In the genomic region with DNA sequence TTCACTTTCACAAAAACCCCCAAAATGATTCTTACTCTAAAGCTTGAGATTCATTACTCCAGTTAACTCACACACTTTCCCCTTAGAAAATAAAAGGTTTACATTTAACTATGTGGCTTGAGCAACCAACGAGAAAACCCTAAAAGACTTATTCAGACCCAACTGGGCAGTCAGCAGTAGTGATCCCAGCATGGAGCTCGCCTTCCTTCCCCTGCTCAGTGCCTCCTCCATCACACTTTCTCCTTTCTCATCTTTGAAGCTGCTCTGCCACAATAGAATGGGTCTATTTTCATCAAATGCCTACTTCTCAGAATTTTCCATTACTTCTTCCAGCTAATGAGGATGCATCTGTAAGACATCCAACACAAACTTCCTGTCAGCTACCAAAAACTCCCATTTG, we compare ENCODE assay signal across 19 cellular contexts. TPM values are rescaled to one million over a fixed set of nuclear protein-coding genes. Genes with fewer than 3 reads are reported as not detected.
"Had no signal": no experiment of that assay in that cellular context is flagged by ENCODE, and none has a peak within 500 bp of the region (broad histone marks: within the 10 kb centered on the region; RNA-seq: fewer than 3 reads in every experiment).

No MANE protein-coding gene starts in this region.

- H3K4me3 ChIP-seq: gastroesophageal sphincter, left lung, lung, sigmoid colon, upper lobe of left lung had no signal

- DNase-seq: activated CD4-positive, alpha-beta T cell treated with anti-CD3 and anti-CD28 coated beads, Interleukin-2, amount 10 ng/mL, durations not matched to agents 7 days and 5 days; activated CD8-positive, alpha-beta T cell treated with anti-CD3 and anti-CD28 coated beads, Interleukin-2, amount 10 ng/mL, durations not matched to agents 7 days and 5 days; activated gamma-delta T cell treated with Interleukin-2 at 50 U/mL for 16 hours; anterior cingulate cortex; brain microvascular endothelial cell; caudate nucleus; effector CD8-positive, alpha-beta T cell; kidney glomerular epithelial cell; left lung; naive thymus-derived CD4-positive, alpha-beta T cell; retina; sigmoid colon; stimulated activated CD4-positive, alpha-beta T cell treated with anti-CD3 and anti-CD28 coated beads, Interleukin-4, amount 100 ng/mL, for 4 hours; stimulated activated naive CD8-positive, alpha-beta T cell treated with anti-CD3 and anti-CD28 coated beads, Interleukin-15, Interleukin-2, amounts not matched to agents 100 U/mL and 50 U/mL, for 24 hours; T1000; upper lobe of left lung had no signal

- H3K4me1 ChIP-seq: gastroesophageal sphincter, left lung, sigmoid colon, upper lobe of left lung had no signal

- H3K36me3 ChIP-seq: brain microvascular endothelial cell, gastroesophageal sphincter, left lung, sigmoid colon, upper lobe of left lung had no signal

- H3K9me3 ChIP-seq: gastroesophageal sphincter, left lung, sigmoid colon, upper lobe of left lung had no signal

- H3K27ac ChIP-seq: brain microvascular endothelial cell, gastroesophageal sphincter, left lung, sigmoid colon, upper lobe of left lung had no signal

- H3K27me3 ChIP-seq: brain microvascular endothelial cell, gastroesophageal sphincter, left lung, sigmoid colon, upper lobe of left lung had no signal

RNA-seq across cellular contexts. Expression of a gene that starts 29.1 kb away (rescaled TPM):
- total RNA-seq: activated CD4-positive, alpha-beta T cell treated with anti-CD3 and anti-CD28 coated beads, Interleukin-2, amount 10 ng/mL, durations not matched to agents 7 days and 5 days; progenitor cell of endocrine pancreas had no signal
